8 cellular contexts compared by ENCODE assay signal in genomic region chr17:16589097-16589969, GRCh38. TPM values are rescaled to one million over a fixed set of nuclear protein-coding genes. Genes with fewer than 3 reads are reported as not detected.
DNase-seq lines count a peak whose midpoint lies in the region; ATAC-seq lines count a peak whose summit lies in the region.

No MANE protein-coding gene starts in this region.

- DNase-seq in ACHN (peak; percentile 84), NCI-H526 treated with DMSO at 0.1 percent for 48 hours (lab: John Stamatoyannopoulos, UW) (peak; percentile 67), left lobe of liver (ENCODE audit: low spot score) (peak; percentile 93)
- peak; percentile 92 for DNase-seq in activated CD4-positive, alpha-beta T cell treated with anti-CD3 and anti-CD28 coated beads, Interleukin-2, amount 10 ng/mL, durations not matched to agents 7 days and 5 days
- DNase-seq in stimulated activated CD4-positive, alpha-beta T cell treated with anti-CD3 and anti-CD28 coated beads, Interleukin-1b, Interleukin-23, amount 100 ng/mL, for 48 hours = peak; percentile 92

- H3K27me3 Mint-ChIP-seq in activated CD4-positive, alpha-beta T cell treated with anti-CD3 and anti-CD28 coated beads, Interleukin-2, amount 10 ng/mL, durations not matched to agents 7 days and 5 days = peaks cover 39% of the 10 kb centered on the region
- H3K27me3 Mint-ChIP-seq in dendritic cell treated with granulocyte-macrophage colony-stimulating factor and Interleukin-4, amounts not matched to agents 40 ng/mL and 50 ng/mL, for 4 days = peaks cover 36% of the 10 kb centered on the region

- H3K9me3 Mint-ChIP-seq in activated CD4-positive, alpha-beta T cell treated with anti-CD3 and anti-CD28 coated beads, Interleukin-2, amount 10 ng/mL, durations not matched to agents 7 days and 5 days = peaks cover 2% of the 10 kb centered on the region
- peaks cover 14% of the 10 kb centered on the region for H3K9me3 Mint-ChIP-seq in dendritic cell treated with granulocyte-macrophage colony-stimulating factor and Interleukin-4, amounts not matched to agents 40 ng/mL and 50 ng/mL, for 4 days

- H3K4me3 Mint-ChIP-seq in activated CD4-positive, alpha-beta T cell treated with anti-CD3 and anti-CD28 coated beads, Interleukin-2, amount 10 ng/mL, durations not matched to agents 7 days and 5 days = peak overlapping the region; percentile 66
- peak overlapping the region; percentile 75 for H3K4me3 Mint-ChIP-seq in dendritic cell treated with granulocyte-macrophage colony-stimulating factor and Interleukin-4, amounts not matched to agents 40 ng/mL and 50 ng/mL, for 4 days

- ATAC-seq in GM19023 (IDR thresholded peaks at IDR 0.05; ENCODE audit: unreplicated experiment) = peak; percentile 79
- ATAC-seq in HG03460 (IDR thresholded peaks at IDR 0.05; ENCODE audit: unreplicated experiment) = peak; percentile 81
- peak; percentile 99 for ATAC-seq in left lobe of liver

- peaks cover 2% of the 10 kb centered on the region for H3K36me3 Mint-ChIP-seq in activated CD4-positive, alpha-beta T cell treated with anti-CD3 and anti-CD28 coated beads, Interleukin-2, amount 10 ng/mL, durations not matched to agents 7 days and 5 days (ENCODE audit: low read depth)
- H3K36me3 Mint-ChIP-seq in dendritic cell treated with granulocyte-macrophage colony-stimulating factor and Interleukin-4, amounts not matched to agents 40 ng/mL and 50 ng/mL, for 4 days (ENCODE audit: low read depth) = no peaks in the 10 kb centered on the region

- H3K4me1 Mint-ChIP-seq in activated CD4-positive, alpha-beta T cell treated with anti-CD3 and anti-CD28 coated beads, Interleukin-2, amount 10 ng/mL, durations not matched to agents 7 days and 5 days = peaks cover 9% of the 10 kb centered on the region
- H3K4me1 Mint-ChIP-seq in dendritic cell treated with granulocyte-macrophage colony-stimulating factor and Interleukin-4, amounts not matched to agents 40 ng/mL and 50 ng/mL, for 4 days (ENCODE audit: low read depth) = peaks cover 25% of the 10 kb centered on the region

- CTCF ChIA-PET in activated CD4-positive, alpha-beta T cell treated with anti-CD3 and anti-CD28 coated beads, Interleukin-2, amount 10 ng/mL, durations not matched to agents 7 days and 5 days (lab: Charles Lee) = interaction anchor here (0.6 to 1.9 kb wide), 8 partner anchors 15 to 105 kb away, joined by 3 to 7 read pairs (median 4); partner anchors contain the start of gene ZNF287

- no peak overlapping the region for H3K27ac Mint-ChIP-seq in activated CD4-positive, alpha-beta T cell treated with anti-CD3 and anti-CD28 coated beads, Interleukin-2, amount 10 ng/mL, durations not matched to agents 7 days and 5 days
- peak overlapping the region; percentile 59 for H3K27ac Mint-ChIP-seq in dendritic cell treated with granulocyte-macrophage colony-stimulating factor and Interleukin-4, amounts not matched to agents 40 ng/mL and 50 ng/mL, for 4 days

- in situ Hi-C loops in ACHN (cut with HindIII; ENCODE audit: low pct_ligation_motif_present, low pct_unique_long_range_greater_than_20kb, low sequenced_read_pairs) = no loop called here

- POLR2A ChIA-PET in activated CD4-positive, alpha-beta T cell treated with anti-CD3 and anti-CD28 coated beads, Interleukin-2, amount 10 ng/mL, durations not matched to agents 7 days and 5 days (lab: Charles Lee) = no interaction called here

- intact Hi-C loops in dendritic cell treated with granulocyte-macrophage colony-stimulating factor and Interleukin-4, amounts not matched to agents 40 ng/mL and 50 ng/mL, for 4 days (cut with micrococcal nuclease) = loop anchor here (1.0 to 10.0 kb wide), 2 partner anchors 52 to 65 kb away; partner anchors contain the start of gene ZNF624

RNA-seq across cellular contexts. Expression of gene ZNF287, which starts 20.3 kb away (rescaled TPM):
- total RNA-seq in activated CD4-positive, alpha-beta T cell treated with anti-CD3 and anti-CD28 coated beads, Interleukin-2, amount 10 ng/mL, durations not matched to agents 7 days and 5 days = 1 to 10 TPM; 5.7 to 6.1 TPM
- 0.25 TPM for total RNA-seq in left lobe of liver

Comparison
In these comparisons a context has a peak if more than half of its experiments do, and no peak if none do; other contexts are left out.
1. Peak in every context shown above with its lines: DNase-seq and ATAC-seq.